ENCODE assay signal across 9 cellular contexts in genomic region chr7:116354546-116355422, GRCh38.
A peak's percentile ranks its signal among the peaks of the same experiment; 100 is the strongest.
DNase-seq lines count a peak whose midpoint lies in the region; ATAC-seq and TF ChIP-seq lines count a peak whose summit lies in the region.
"Had no signal": no experiment of that assay in that cellular context is flagged by ENCODE, and none has a peak within 500 bp of the region (broad histone marks: within the 10 kb centered on the region; RNA-seq: fewer than 3 reads in every experiment).

No MANE protein-coding gene starts in this region.

- TF ChIP-seq CTCF in colonic mucosa (IDR thresholded peaks at IDR 0.05) = no peak
- TF ChIP-seq CTCF in lower leg skin (IDR thresholded peaks at IDR 0.05) = no peak
- TF ChIP-seq CTCF in vagina (IDR thresholded peaks at IDR 0.05) = no peak

- H3K27me3 ChIP-seq in colonic mucosa (no peaks in the 10 kb centered on the region), vagina (no peaks in the 10 kb centered on the region)
- H3K27me3 ChIP-seq: BLaER1 had no signal

- no peak overlapping the region for H3K4me3 Mint-ChIP-seq in stimulated activated naive B cell treated with anti-CD40 and anti-IgM and Interleukin-4, amounts not matched to agents 10 μg/mL and 1 μg/mL and 100 μg/mL, for 72 hours

- 4 to 9% methylated on average over 10 of the region's 10 CpGs for WGBS in lower leg skin, 2 donors

- H3K9me3 ChIP-seq in colonic mucosa = no peaks in the 10 kb centered on the region
- no peaks in the 10 kb centered on the region for H3K9me3 ChIP-seq in vagina
- H3K9me3 ChIP-seq: BLaER1 had no signal

- no peak for TF ChIP-seq POLR2A in lower leg skin (IDR thresholded peaks at IDR 0.05)
- no peak for TF ChIP-seq POLR2A in vagina (IDR thresholded peaks at IDR 0.05)

- peaks cover 7 to 8% of the 10 kb centered on the region in 2 donors for H3K27me3 Mint-ChIP-seq in stimulated activated naive B cell treated with anti-CD40 and anti-IgM and Interleukin-4, amounts not matched to agents 10 μg/mL and 1 μg/mL and 100 μg/mL, for 72 hours

- H3K4me3 ChIP-seq in colonic mucosa = no peak overlapping the region
- H3K4me3 ChIP-seq in lower leg skin (ENCODE audit: low read depth, poor library complexity, severe bottlenecking) = no peak overlapping the region
- H3K4me3 ChIP-seq in vagina = peak overlapping the region; percentile 13 to 31
- H3K4me3 ChIP-seq: BLaER1 had no signal

- H3K4me1 ChIP-seq in colonic mucosa (no peaks in the 10 kb centered on the region), vagina (peaks cover 51% of the 10 kb centered on the region)
- H3K4me1 ChIP-seq: BLaER1 had no signal

- H3K27ac Mint-ChIP-seq in stimulated activated naive B cell treated with anti-CD40 and anti-IgM and Interleukin-4, amounts not matched to agents 10 μg/mL and 1 μg/mL and 100 μg/mL, for 72 hours = no peak overlapping the region

- intact Hi-C loops in colonic mucosa (cut with DNase I) = no loop called here
- intact Hi-C loops in lower leg skin (cut with DNase I; ENCODE audit: low total_unique reads) = no loop called here
- intact Hi-C loops in vagina (cut with DNase I) = no loop called here

- peaks cover 3 to 5% of the 10 kb centered on the region in 2 donors for H3K4me1 Mint-ChIP-seq in stimulated activated naive B cell treated with anti-CD40 and anti-IgM and Interleukin-4, amounts not matched to agents 10 μg/mL and 1 μg/mL and 100 μg/mL, for 72 hours

- H3K36me3 ChIP-seq in colonic mucosa (no peaks in the 10 kb centered on the region), vagina (no peaks in the 10 kb centered on the region)
- H3K36me3 ChIP-seq: BLaER1 had no signal

- peak; percentile 26 for DNase-seq in NCI-H748 (lab: John Stamatoyannopoulos, UW; ENCODE audit: unreplicated experiment)
- no peak for DNase-seq in NCI-H748 treated with DMSO at 0.1 percent for 48 hours (lab: John Stamatoyannopoulos, UW)
- DNase-seq in colonic mucosa = peak; percentile 32
- DNase-seq in lower leg skin (ENCODE audit: low spot score in 2 of 2) = peak; percentile 60 to 90
- no peak for DNase-seq in vagina (ENCODE audit: extremely low spot score in 2 of 2)
- no peak for DNase-seq in stimulated activated naive B cell treated with anti-CD40 and anti-IgM and Interleukin-4, amounts not matched to agents 10 μg/mL and 1 μg/mL and 100 μg/mL, for 72 hours
- no peak for DNase-seq in NCI-H2227 treated with DMSO at 0.1 percent for 48 hours (lab: John Stamatoyannopoulos, UW)
- DNase-seq in NCI-H2029 (lab: John Stamatoyannopoulos, UW) = no peak

- no peak overlapping the region for H3K9ac ChIP-seq in colonic mucosa (ENCODE audit: low read depth in 2 of 2, low read length in 2 of 2)
- H3K9ac ChIP-seq: BLaER1 had no signal

- H3K27ac ChIP-seq in colonic mucosa (peak overlapping the region; percentile 52), vagina (peak overlapping the region; percentile 68)
- H3K27ac ChIP-seq: BLaER1 had no signal

- H3K36me3 Mint-ChIP-seq in stimulated activated naive B cell treated with anti-CD40 and anti-IgM and Interleukin-4, amounts not matched to agents 10 μg/mL and 1 μg/mL and 100 μg/mL, for 72 hours = no peaks in the 10 kb centered on the region

- no peaks in the 10 kb centered on the region for H3K9me3 Mint-ChIP-seq in stimulated activated naive B cell treated with anti-CD40 and anti-IgM and Interleukin-4, amounts not matched to agents 10 μg/mL and 1 μg/mL and 100 μg/mL, for 72 hours

- ATAC-seq in stimulated activated naive B cell treated with anti-CD40 and anti-IgM and Interleukin-4, amounts not matched to agents 10 μg/mL and 1 μg/mL and 100 μg/mL, for 72 hours (replicated peaks) = no peak

Comparison
In these comparisons a context has a peak if more than half of its experiments do, and no peak if none do; other contexts are left out.
1. DNase-seq: peak in NCI-H748 (single experiment), colonic mucosa (single experiment) and lower leg skin (2 of 2); none in NCI-H748 treated with DMSO at 0.1 percent for 48 hours (single experiment), vagina (0 of 2), stimulated activated naive B cell treated with anti-CD40 and anti-IgM and Interleukin-4, amounts not matched to agents 10 μg/mL and 1 μg/mL and 100 μg/mL, for 72 hours (single experiment), NCI-H2227 treated with DMSO at 0.1 percent for 48 hours (single experiment) and NCI-H2029 (single experiment).
2. H3K4me3 ChIP-seq: peak in vagina (2 of 2); none in colonic mucosa (single experiment) and lower leg skin (single experiment).